Comparison of ENCODE assay signal across 13 cellular contexts in genomic region chr12:26719852-26720251, GRCh38.
DNase-seq lines count a peak whose midpoint lies in the region; ATAC-seq and TF ChIP-seq lines count a peak whose summit lies in the region.
"Had no signal": no experiment of that assay in that cellular context is flagged by ENCODE, and none has a peak within 500 bp of the region (broad histone marks: within the 10 kb centered on the region; RNA-seq: fewer than 3 reads in every experiment).

No MANE protein-coding gene starts in this region.

- no peak overlapping the region for H3K14ac ChIP-seq in H9 (ENCODE audit: insufficient read depth, low read length)

- WGBS in H9 (ENCODE audit: extremely low coverage, insufficient read length, low lambda C conversion rate) = no CpG with 5 or more reads among the region's 1 CpG

- no peak overlapping the region for H4K91ac ChIP-seq in H9 (ENCODE audit: insufficient read length, low read depth, low read length)

- no peaks in the 10 kb centered on the region for H3K23me2 ChIP-seq in H9 (ENCODE audit: insufficient read length, low read depth, low read length, poor library complexity, severe bottlenecking)

- H2BK15ac ChIP-seq in H9 (ENCODE audit: low read depth, low read length) = no peak overlapping the region

- no peaks in the 10 kb centered on the region for H3K27me3 Mint-ChIP-seq in H9 (ENCODE audit: low read depth)
- H3K27me3 Mint-ChIP-seq in glutamatergic neuron (ENCODE audit: unreplicated experiment) = peaks cover 3% of the 10 kb centered on the region

- no peak overlapping the region for H3K27ac Mint-ChIP-seq in H9
- H3K27ac Mint-ChIP-seq in glutamatergic neuron (ENCODE audit: unreplicated experiment) = no peak overlapping the region

- peaks cover 0 to under 1% (median under 1%) of the 10 kb centered on the region in 3 experiments; a peak in 2 of 7 replicates for H3K36me3 Mint-ChIP-seq in H9 (ENCODE audit: insufficient read depth in 1 of 3, low read depth in 3 of 3)
- H3K36me3 Mint-ChIP-seq in glutamatergic neuron (ENCODE audit: unreplicated experiment) = peaks cover under 1% of the 10 kb centered on the region

- no peak overlapping the region for H3K4ac ChIP-seq in H9 (ENCODE audit: low read depth, low read length)

- ATAC-seq in HG02763 (IDR thresholded peaks at IDR 0.05; ENCODE audit: unreplicated experiment) (no peak), GM21723 (IDR thresholded peaks at IDR 0.05; ENCODE audit: unreplicated experiment) (no peak)

- H3K4me1 ChIP-seq in H9 (ENCODE audit: insufficient read depth, low read length) (no peaks in the 10 kb centered on the region), adipocyte (ENCODE audit: control insufficient read depth, insufficient read depth, low read length) (peaks cover 20% of the 10 kb centered on the region)

- no peak overlapping the region for H2BK20ac ChIP-seq in H9 (ENCODE audit: low read depth, low read length, poor library complexity, severe bottlenecking)

- H3K9me3 Mint-ChIP-seq in H9 (no peaks in the 10 kb centered on the region), glutamatergic neuron (ENCODE audit: unreplicated experiment) (peaks cover 4% of the 10 kb centered on the region)

- H4K20me1 ChIP-seq in H9 (ENCODE audit: control insufficient read depth, insufficient read depth, insufficient read length) = no peaks in the 10 kb centered on the region

- H2BK120ac ChIP-seq in H9 (ENCODE audit: low read depth, low read length, poor library complexity, severe bottlenecking) = no peak overlapping the region

- H4K5ac ChIP-seq in H9 (ENCODE audit: insufficient read length, low read depth, low read length) = no peak overlapping the region

- no peaks in the 10 kb centered on the region for H3K79me2 ChIP-seq in H9 (ENCODE audit: insufficient read depth, low read length)

- H2AFZ ChIP-seq in H9 (ENCODE audit: low read length) = no peak overlapping the region
- H2AFZ ChIP-seq: PC-9 had no signal

- H3K4me3 Mint-ChIP-seq in H9 = no peak overlapping the region
- H3K4me3 Mint-ChIP-seq in glutamatergic neuron (ENCODE audit: unreplicated experiment) = no peak overlapping the region

- H3K4me1 Mint-ChIP-seq in H9 = no peaks in the 10 kb centered on the region
- H3K4me1 Mint-ChIP-seq in glutamatergic neuron (ENCODE audit: low read depth, unreplicated experiment) = peaks cover 51% of the 10 kb centered on the region

- no peaks in the 10 kb centered on the region for H3K27me3 ChIP-seq in AG04450 (ENCODE audit: control insufficient read depth, insufficient read depth, low read length)
- H3K27me3 ChIP-seq in H9 (ENCODE audit: insufficient read depth, low read length) = no peaks in the 10 kb centered on the region
- H3K27me3 ChIP-seq in adipocyte (replicated peaks; ENCODE audit: control insufficient read depth, insufficient read depth, low read length) = no peaks in the 10 kb centered on the region
- H3K27me3 ChIP-seq: thyroid gland had no signal

- POLR2A ChIA-PET in AG04450 (lab: Yijun Ruan, JAX) = no interaction called here

- H3K36me3 ChIP-seq in adipocyte (ENCODE audit: control insufficient read depth, insufficient read depth, low read length, severe bottlenecking) = peaks cover 15% of the 10 kb centered on the region
- H3K36me3 ChIP-seq: thyroid gland had no signal

- no peak overlapping the region for H3K4me2 ChIP-seq in H9 (ENCODE audit: insufficient read depth, insufficient read length, low read length)
- H3K4me2 ChIP-seq: PC-9 had no signal

- CTCF ChIA-PET in AG04450 (lab: Charles Lee) = interaction anchor here (0.7 to 2.4 kb wide), 4 partner anchors 18 to 165 kb away, joined by 3 to 27 read pairs (median 3); no protein-coding TSS in a partner anchor

- no peaks in the 10 kb centered on the region for H3K79me1 ChIP-seq in H9 (ENCODE audit: insufficient read depth, low read depth, low read length, poor library complexity, severe bottlenecking)

- no peak overlapping the region for H3K56ac ChIP-seq in H9 (ENCODE audit: insufficient read length, low read depth, low read length)

- no peak overlapping the region for H3K18ac ChIP-seq in H9 (ENCODE audit: insufficient read length, low read depth, low read length)

- TF ChIP-seq CTCF in AG04450 (IDR thresholded peaks at IDR 0.05; ENCODE audit: low read depth, low read length) = peak; percentile 51
- peak; percentile 41; the same call in 2 of the 3 replicates for TF ChIP-seq CTCF in H9 (conservative IDR thresholded peaks at IDR 0.05)
- TF ChIP-seq CTCF in glutamatergic neuron (IDR thresholded peaks at IDR 0.05; ENCODE audit: partially characterized antibody, unreplicated experiment) = peak; percentile 21

- H2AK5ac ChIP-seq in H9 (ENCODE audit: insufficient read length, low read length) = no peak overlapping the region

- H2BK5ac ChIP-seq in H9 (ENCODE audit: insufficient read length, low read length) = no peak overlapping the region

- H3K9me3 ChIP-seq in AG04450 (ENCODE audit: control insufficient read depth, insufficient read depth, low read length) (no peaks in the 10 kb centered on the region), H9 (ENCODE audit: control insufficient read depth, low read depth, low read length) (no peaks in the 10 kb centered on the region), adipocyte (ENCODE audit: control insufficient read depth, low read length) (no peaks in the 10 kb centered on the region)
- H3K9me3 ChIP-seq: thyroid gland had no signal

- no peak overlapping the region for H3K9ac ChIP-seq in H9 (ENCODE audit: extremely low read depth, insufficient read length, low read length)
- H3K9ac ChIP-seq in adipocyte (ENCODE audit: low read length) = no peak overlapping the region

- H3K23ac ChIP-seq in H9 (ENCODE audit: insufficient read length, low read depth, low read length) = no peak overlapping the region

- no peak overlapping the region for H2BK12ac ChIP-seq in H9 (ENCODE audit: insufficient read length, low read depth, low read length)

- H4K8ac ChIP-seq in H9 (replicated peaks; ENCODE audit: insufficient read length, low read depth, low read length) = no peak overlapping the region

- H3T11ph ChIP-seq in H9 (ENCODE audit: low read length) = no peak overlapping the region

- DNase-seq in AG04450 (ENCODE audit: low read depth, low spot score) (no peak), H9 (no peak), adipocyte (ENCODE audit: low read depth) (peak; percentile 31), glutamatergic neuron (no peak), islet precursor cell (no peak), amygdala (lab: John Stamatoyannopoulos, UW) (no peak)
- DNase-seq: activated T-cell treated with anti-CD3 and anti-CD28 coated beads for 4 hours, DMS79, kidney, PC-9, thyroid gland had no signal

- no peak overlapping the region for H3K4me3 ChIP-seq in AG04450 (ENCODE audit: low read depth, low read length)
- H3K4me3 ChIP-seq in adipocyte (ENCODE audit: low read length) = no peak overlapping the region
- H3K4me3 ChIP-seq: PC-9, thyroid gland had no signal

- H3K27ac ChIP-seq in AG04450 (ENCODE audit: low read depth, low read length) (no peak overlapping the region), H9 (ENCODE audit: insufficient read length, low read depth, low read length) (no peak overlapping the region)
- H3K27ac ChIP-seq: PC-9, thyroid gland had no signal
